Comparison of ENCODE assay signal across 16 cellular contexts in the genomic region with DNA sequence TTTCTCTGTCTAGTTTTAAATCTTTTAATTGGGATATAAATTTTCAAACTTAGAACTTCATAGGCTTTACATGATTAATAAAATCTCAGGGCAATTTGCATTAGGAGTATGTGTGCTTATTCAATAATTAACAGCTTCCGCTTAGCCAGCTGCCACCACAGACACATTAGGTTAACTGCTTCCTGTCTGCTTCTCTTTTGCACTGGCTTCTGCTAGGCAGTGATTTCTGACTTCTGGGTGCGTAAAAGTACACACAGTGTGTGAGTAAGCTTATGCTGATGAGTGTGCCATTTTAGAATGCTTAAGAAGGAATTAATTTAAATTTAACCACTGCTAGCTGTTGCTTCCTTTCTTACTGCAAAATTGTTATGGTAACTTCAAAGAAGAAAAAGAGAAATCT.
A peak's percentile ranks its signal among the peaks of the same experiment; 100 is the strongest.
DNase-seq lines count a peak whose midpoint lies in the region; ATAC-seq and TF ChIP-seq lines count a peak whose summit lies in the region.
"Had no signal": no experiment of that assay in that cellular context is flagged by ENCODE, and none has a peak within 500 bp of the region (broad histone marks: within the 10 kb centered on the region; RNA-seq: fewer than 3 reads in every experiment).

No MANE protein-coding gene starts in this region.

- DNase-seq in GM10248 (ENCODE audit: extremely low spot score) (peak; percentile 13), HuH-7 (ENCODE audit: low spot score) (no peak), 8988T (no peak), NCI-H526 (lab: John Stamatoyannopoulos, UW) (no peak), activated T-cell treated with anti-CD3 and anti-CD28 coated beads for 4 hours (no peak)
- DNase-seq: activated CD4-positive, alpha-beta T cell treated with anti-CD3 and anti-CD28 coated beads, Interleukin-2, amount 50 U/mL, for 48 hours; dermis blood vessel endothelial cell; GF-D8; HCEC 1CT; right cardiac atrium; SW 1271; upper lobe of right lung had no signal

- no peak overlapping the region for H3K9ac ChIP-seq in OCI-LY1 (ENCODE audit: low read length)
- H3K9ac ChIP-seq: KMS-11 had no signal

- no peaks in the 10 kb centered on the region for H3K36me3 ChIP-seq in OCI-LY1 (ENCODE audit: insufficient read depth, low read length)
- H3K36me3 ChIP-seq: upper lobe of right lung had no signal

- H4K20me1 ChIP-seq in OCI-LY1 (ENCODE audit: insufficient read depth, low read length), result no peaks in the 10 kb centered on the region

- TF ChIP-seq CTCF in GM10248 (IDR thresholded peaks at IDR 0.05; ENCODE audit: control extremely low read depth, extremely low read depth, low read depth, missing control alignments) (no peak), OCI-LY1 (IDR thresholded peaks at IDR 0.05; ENCODE audit: low read length) (no peak)

- H3F3A ChIP-seq in OCI-LY1 (ENCODE audit: insufficient read depth, low read length), result no peaks in the 10 kb centered on the region

- POLR2A ChIA-PET in GM10248 (lab: Yijun Ruan, JAX), result no interaction called here

- no peak overlapping the region for H3K4me3 ChIP-seq in OCI-LY1 (ENCODE audit: low read depth, low read length, poor library complexity, severe bottlenecking)
- H3K4me3 ChIP-seq: upper lobe of right lung had no signal

- H2AFZ ChIP-seq in OCI-LY1 (ENCODE audit: low read length), result peak overlapping the region; percentile 82

- H3K9me2 ChIP-seq in OCI-LY1 (ENCODE audit: low read depth, low read length), result no peaks in the 10 kb centered on the region

- H3K27me3 ChIP-seq in OCI-LY1 (ENCODE audit: insufficient read depth, low read length), result no peaks in the 10 kb centered on the region
- H3K27me3 ChIP-seq: upper lobe of right lung had no signal

- H3K79me2 ChIP-seq in OCI-LY1 (ENCODE audit: insufficient read depth, low read length), result no peaks in the 10 kb centered on the region

- CTCF ChIA-PET in GM10248 (lab: Yijun Ruan, JAX), result no interaction called here

- H3K9me3 ChIP-seq in OCI-LY1 (ENCODE audit: low read length), result no peaks in the 10 kb centered on the region
- H3K9me3 ChIP-seq: upper lobe of right lung had no signal

- peak overlapping the region; percentile 11 for H3K27ac ChIP-seq in OCI-LY1 (ENCODE audit: low read depth, low read length, poor library complexity, severe bottlenecking)
- H3K27ac ChIP-seq: KMS-11, upper lobe of right lung had no signal

- peaks cover 37% of the 10 kb centered on the region for H3K4me1 ChIP-seq in OCI-LY1 (ENCODE audit: insufficient read depth, low read length, severe bottlenecking)
- H3K4me1 ChIP-seq: upper lobe of right lung had no signal

- ATAC-seq in GM19452 (IDR thresholded peaks at IDR 0.05; ENCODE audit: unreplicated experiment), result peak; percentile 82
- ATAC-seq in HG02981 (IDR thresholded peaks at IDR 0.05; ENCODE audit: unreplicated experiment), result peak; percentile 84
- ATAC-seq: right cardiac atrium, upper lobe of right lung had no signal

- peak overlapping the region; percentile 33 for H3K4me2 ChIP-seq in OCI-LY1 (ENCODE audit: low read length)
- H3K4me2 ChIP-seq: KMS-11 had no signal
